ENCODE assay signal across 8 cellular contexts in genomic region chr19:8240274-8241229, GRCh38. TPM values are rescaled to one million over a fixed set of nuclear protein-coding genes. Genes with fewer than 3 reads are reported as not detected.
DNase-seq lines count a peak whose midpoint lies in the region; ATAC-seq and TF ChIP-seq lines count a peak whose summit lies in the region.

No MANE protein-coding gene starts in this region.

- peak overlapping the region; percentile 75 to 92 (median 86) for H3K27ac ChIP-seq in heart right ventricle
- H3K27ac ChIP-seq in prostate gland: peak overlapping the region; percentile 64 to 71
- H3K27ac ChIP-seq in aorta (ENCODE audit: low read depth in 1 of 2, low read length in 2 of 2): no peak overlapping the region

- H3K9me3 ChIP-seq in heart right ventricle: peaks cover 0 to 27% (median 9%) of the 10 kb centered on the region in 11 donors
- H3K9me3 ChIP-seq in prostate gland: no peaks in the 10 kb centered on the region
- H3K9me3 ChIP-seq in aorta (ENCODE audit: control insufficient read depth, low read length): no peaks in the 10 kb centered on the region

- peak overlapping the region in 5 of 10 donors; percentile 2 to 38 (median 29) for H3K4me3 ChIP-seq in heart right ventricle
- H3K4me3 ChIP-seq in prostate gland: no peak overlapping the region
- no peak overlapping the region for H3K4me3 ChIP-seq in aorta (ENCODE audit: low read length in 2 of 2)

- H3K4me1 ChIP-seq in heart right ventricle (peaks cover 10 to 42% (median 29%) of the 10 kb centered on the region in 9 donors), prostate gland (replicated peaks) (peaks cover 12% of the 10 kb centered on the region), aorta (ENCODE audit: control insufficient read depth in 1 of 2, insufficient read depth in 2 of 2, low read length in 2 of 2) (no peaks in the 10 kb centered on the region)

- TF ChIP-seq POLR2A in GM15510 (IDR thresholded peaks at IDR 0.05; ENCODE audit: borderline replicate concordance, extremely low read depth, insufficient read length) (peak; percentile 35), prostate gland (IDR thresholded peaks at IDR 0.05) (no peak)

- WGBS in heart right ventricle, 2 donors: 7 to 12% methylated on average over 17 of the region's 17 CpGs
- WGBS in prostate gland: 14% methylated on average over 17 of the region's 17 CpGs
- 9% methylated on average over 17 of the region's 17 CpGs for WGBS in aorta, 2 donors

- H3K27me3 ChIP-seq in heart right ventricle (no peaks in the 10 kb centered on the region), prostate gland (replicated peaks; ENCODE audit: insufficient read depth) (no peaks in the 10 kb centered on the region), aorta (ENCODE audit: control insufficient read depth in 1 of 2, insufficient read depth in 2 of 2, low read length in 1 of 2) (no peaks in the 10 kb centered on the region)

- DNase-seq in HS-27A (ENCODE audit: low read depth) (peak; percentile 30), SHP77 (lab: John Stamatoyannopoulos, UW) (peak; percentile 77 to 89), anterior cingulate cortex (lab: John Stamatoyannopoulos, UW) (peak in 57 of 58 donors; percentile 6 to 93 (median 78)), heart right ventricle (peak; percentile 85 to 91), prostate gland (ENCODE audit: low spot score) (peak; percentile 84), aorta (peak; percentile 92 to 93), NCI-H345 (lab: John Stamatoyannopoulos, UW) (no peak)

- peaks cover 0 to 1% (median 0%) of the 10 kb centered on the region in 9 donors for H3K36me3 ChIP-seq in heart right ventricle
- no peaks in the 10 kb centered on the region for H3K36me3 ChIP-seq in prostate gland
- no peaks in the 10 kb centered on the region for H3K36me3 ChIP-seq in aorta (ENCODE audit: control insufficient read depth in 1 of 2, insufficient read depth in 2 of 2, low read length in 1 of 2)

- peak; percentile 85 to 92 (median 91) for ATAC-seq in heart right ventricle
- peak; percentile 81 for ATAC-seq in aorta (ENCODE audit: low FRiP score)

- intact Hi-C loops in heart right ventricle (cut with DNase I): loop anchor here in 1 of 10 donors (5.0 kb wide), 1 partner anchor 78 kb away; no protein-coding TSS in a partner anchor
- intact Hi-C loops in prostate gland (cut with DNase I): no loop called here
- intact Hi-C loops in aorta (cut with DNase I): no loop called here

- TF ChIP-seq CTCF in heart right ventricle (IDR thresholded peaks at IDR 0.05) (no peak), prostate gland (IDR thresholded peaks at IDR 0.05) (no peak)

RNA-seq across cellular contexts. Expression of gene CERS4, which starts 31.4 kb away (rescaled TPM):
- total RNA-seq in heart right ventricle: 10 to 100 TPM; 13.9 to 25.0 (median 17.7) TPM
- 10 to 100 TPM; 19.5 to 28.9 TPM for polyA plus RNA-seq in heart right ventricle
- total RNA-seq in prostate gland: 100 to 1,000 TPM; 170 to 176 TPM
- 10 to 100 TPM; 23.6 to 33.7 TPM for total RNA-seq in aorta
- polyA plus RNA-seq in aorta: 10 to 100 TPM; 14.4 to 25.2 TPM

Comparison
In these comparisons a context has a peak if more than half of its experiments do, and no peak if none do; other contexts are left out.
1. H3K27ac ChIP-seq: peak in heart right ventricle (10 of 10) and prostate gland (2 of 2); none in aorta (0 of 2).
2. RNA of gene CERS4, which starts 31.4 kb away (total RNA-seq): 170 to 176 TPM in prostate gland; 23.6 to 33.7 TPM in aorta and 13.9 to 25.0 TPM in heart right ventricle; every median in the first group is over 4 times any median in the second.